8 cellular contexts compared by ENCODE assay signal in genomic region chr3:10192953-10193691, GRCh38. TPM values are rescaled to one million over a fixed set of nuclear protein-coding genes. Genes with fewer than 3 reads are reported as not detected.
DNase-seq lines count a peak whose midpoint lies in the region; ATAC-seq and TF ChIP-seq lines count a peak whose summit lies in the region.

No MANE protein-coding gene starts in this region.

- H3K36me3 Mint-ChIP-seq in dendritic cell treated with granulocyte-macrophage colony-stimulating factor and Interleukin-4, amounts not matched to agents 40 ng/mL and 50 ng/mL, for 4 days (ENCODE audit: low read depth): no peaks in the 10 kb centered on the region
- no peaks in the 10 kb centered on the region for H3K36me3 Mint-ChIP-seq in naive B cell

- no peaks in the 10 kb centered on the region for H3K36me3 ChIP-seq in thoracic aorta

- peaks cover 82% of the 10 kb centered on the region for H3K4me1 Mint-ChIP-seq in dendritic cell treated with granulocyte-macrophage colony-stimulating factor and Interleukin-4, amounts not matched to agents 40 ng/mL and 50 ng/mL, for 4 days (ENCODE audit: low read depth)
- peaks cover 65 to 94% (median 79%) of the 10 kb centered on the region in 3 donors for H3K4me1 Mint-ChIP-seq in naive B cell

- H3K27ac Mint-ChIP-seq in dendritic cell treated with granulocyte-macrophage colony-stimulating factor and Interleukin-4, amounts not matched to agents 40 ng/mL and 50 ng/mL, for 4 days: peak overlapping the region; percentile 60
- H3K27ac Mint-ChIP-seq in naive B cell: peak overlapping the region; percentile 99 to 100 (median 100)

- H3K4me1 ChIP-seq in thoracic aorta (ENCODE audit: control insufficient read depth in 1 of 2, low read depth in 2 of 2): peaks cover 64 to 84% of the 10 kb centered on the region in 2 donors

- no peaks in the 10 kb centered on the region for H3K27me3 Mint-ChIP-seq in dendritic cell treated with granulocyte-macrophage colony-stimulating factor and Interleukin-4, amounts not matched to agents 40 ng/mL and 50 ng/mL, for 4 days
- H3K27me3 Mint-ChIP-seq in naive B cell: no peaks in the 10 kb centered on the region

- ATAC-seq in HG03432 (IDR thresholded peaks at IDR 0.05; ENCODE audit: unreplicated experiment) (peak; percentile 45), naive B cell (ENCODE audit: low read depth in 2 of 2) (peak; percentile 60 to 62), thoracic aorta (ENCODE audit: insufficient number of reproducible peaks, low FRiP score, low read depth) (no peak)

- no peak overlapping the region for H3K4me3 Mint-ChIP-seq in dendritic cell treated with granulocyte-macrophage colony-stimulating factor and Interleukin-4, amounts not matched to agents 40 ng/mL and 50 ng/mL, for 4 days
- peak overlapping the region; percentile 60 to 91 (median 82) for H3K4me3 Mint-ChIP-seq in naive B cell

- intact Hi-C loops in dendritic cell treated with granulocyte-macrophage colony-stimulating factor and Interleukin-4, amounts not matched to agents 40 ng/mL and 50 ng/mL, for 4 days (cut with micrococcal nuclease): no loop called here

- no peaks in the 10 kb centered on the region for H3K27me3 ChIP-seq in thoracic aorta (replicated peaks; ENCODE audit: insufficient read depth)

- H3K9me3 ChIP-seq in thoracic aorta: no peaks in the 10 kb centered on the region

- H3K27ac ChIP-seq in thoracic aorta: peak overlapping the region; percentile 84 to 95

- peak; percentile 66 for TF ChIP-seq CTCF in GM12873 (IDR thresholded peaks at IDR 0.05; ENCODE audit: insufficient read depth, low read depth, low read length, missing control alignments)
- TF ChIP-seq CTCF in thoracic aorta (IDR thresholded peaks at IDR 0.05): no peak

- H3K9me3 Mint-ChIP-seq in dendritic cell treated with granulocyte-macrophage colony-stimulating factor and Interleukin-4, amounts not matched to agents 40 ng/mL and 50 ng/mL, for 4 days: no peaks in the 10 kb centered on the region
- H3K9me3 Mint-ChIP-seq in naive B cell: no peaks in the 10 kb centered on the region

- H3K4me3 ChIP-seq in thoracic aorta: no peak overlapping the region

- DNase-seq in activated CD4-positive, alpha-beta T cell treated with anti-CD3 and anti-CD28 coated beads for 48 hours: peak; percentile 82
- DNase-seq in naive B cell (peak; percentile 72), thoracic aorta (ENCODE audit: low spot score) (no peak), NCI-H128 (lab: John Stamatoyannopoulos, UW; ENCODE audit: unreplicated experiment) (no peak), KG1 (lab: John Stamatoyannopoulos, UW) (no peak)

RNA-seq across cellular contexts. Expression of gene IRAK2, which starts 28.4 kb away (rescaled TPM):
- polyA plus RNA-seq in naive B cell (ENCODE audit: low read depth in 6 of 6): 10 to 100 TPM in 3 of 6 donors, 1 to 10 TPM in 3; 8.2 to 12.6 (median 10.1) TPM
- 10 to 100 TPM in 1 of 2 donors, 1 to 10 TPM in 1; 5.7 to 13.8 TPM for total RNA-seq in thoracic aorta

RNA-seq across cellular contexts. Expression of gene VHL, which starts 51.5 kb away (rescaled TPM):
- polyA plus RNA-seq in naive B cell (ENCODE audit: low read depth in 6 of 6): 10 to 100 TPM; 10.2 to 46.5 (median 21.4) TPM
- 10 to 100 TPM; 25.9 to 43.7 TPM for total RNA-seq in thoracic aorta

RNA-seq across cellular contexts. Expression of gene TATDN2, which starts 55.1 kb away (rescaled TPM):
- 10 to 100 TPM in 2 of 6 donors, 1 to 10 TPM in 4; 5.5 to 12.4 (median 9.7) TPM for polyA plus RNA-seq in naive B cell (ENCODE audit: low read depth in 6 of 6)
- total RNA-seq in thoracic aorta: 10 to 100 TPM; 29.5 to 38.7 TPM

Comparison
In these comparisons a context has a peak if more than half of its experiments do, and no peak if none do; other contexts are left out.
1. DNase-seq: peak in activated CD4-positive, alpha-beta T cell treated with anti-CD3 and anti-CD28 coated beads for 48 hours (single experiment) and naive B cell (single experiment); none in thoracic aorta (single experiment), NCI-H128 (single experiment) and KG1 (single experiment).